In the genomic region with DNA sequence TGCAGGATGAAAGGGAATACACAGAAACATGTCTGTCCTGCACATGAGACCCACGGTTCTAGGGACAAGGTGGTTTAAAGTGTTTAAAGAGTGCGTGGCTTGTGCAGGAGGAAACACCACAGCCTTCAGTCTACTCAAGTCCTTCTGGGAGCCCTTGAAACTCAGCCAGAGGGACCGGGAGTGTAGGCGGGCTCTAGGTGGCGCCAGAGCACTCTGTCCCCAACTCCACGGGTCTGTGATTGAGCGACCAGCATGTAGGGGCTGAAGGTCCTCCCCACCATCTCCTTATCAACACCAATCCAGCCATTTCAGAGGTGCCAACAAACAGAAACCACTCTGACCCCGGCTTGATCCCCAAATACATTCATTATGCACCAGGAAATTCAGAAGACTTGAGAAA, we compare ENCODE assay signal across 10 cellular contexts.
DNase-seq lines count a peak whose midpoint lies in the region; ATAC-seq, FAIRE-seq and TF ChIP-seq lines count a peak whose summit lies in the region.
"Had no signal": no experiment of that assay in that cellular context is flagged by ENCODE, and none has a peak within 500 bp of the region (broad histone marks: within the 10 kb centered on the region; RNA-seq: fewer than 3 reads in every experiment).

No MANE protein-coding gene starts in this region.

- BruUV-seq in HepG2 (replicated peaks; lab: Mats Ljungman, UMichigan): no TSS peak

- peak; percentile 77 for FAIRE-seq in HepG2 (lab: Jason Lieb, UNC)

- no peaks in the 10 kb centered on the region for H3K9me3 ChIP-seq in HepG2 (ENCODE audit: low read length)
- H3K9me3 ChIP-seq: thoracic aorta had no signal

- WGBS in HepG2 (ENCODE audit: low lambda C conversion rate): 13% methylated on average over 2 of the region's 8 CpGs

- H3K4me1 ChIP-seq in HepG2 (ENCODE audit: insufficient read depth, low read length): 0 out of 2 replicates have a peak, but pooled peaks cover 21% of the 10 kb centered on the region

- TF ChIP-seq POLR2A in HepG2 (IDR thresholded peaks at IDR 0.05; ENCODE audit: insufficient read depth in 1 of 2, low read depth in 2 of 2, low read length in 2 of 2): no peak

- H3K27me3 ChIP-seq in HepG2 (ENCODE audit: control insufficient read depth in 1 of 2, insufficient read depth in 2 of 2, low read length in 2 of 2): no peaks in the 10 kb centered on the region

- peak; percentile 76 for TF ChIP-seq CTCF in WI38 (IDR thresholded peaks at IDR 0.05; ENCODE audit: low read depth, low read length)
- TF ChIP-seq CTCF in cardiac fibroblast (IDR thresholded peaks at IDR 0.05; ENCODE audit: low read depth, low read length): peak; percentile 78
- peak; percentile 78 for TF ChIP-seq CTCF in HepG2 (CRISPR knock-in tag; IDR thresholded peaks at IDR 0.05)

- H3K4me3 ChIP-seq in WI38 (ENCODE audit: low read depth, low read length) (no peak overlapping the region), cardiac fibroblast (replicated peaks in 1 of 2; ENCODE audit: low read depth in 2 of 2, low read length in 2 of 2) (no peak overlapping the region), HepG2 (replicated peaks in 1 of 3; ENCODE audit: insufficient read depth in 1 of 3, low read depth in 2 of 3, low read length in 3 of 3) (no peak overlapping the region)
- H3K4me3 ChIP-seq: SK-N-MC, thoracic aorta had no signal

- DNase-seq in DMS 273 (lab: John Stamatoyannopoulos, UW; ENCODE audit: unreplicated experiment) (peak; percentile 89), NCI-H1105 (lab: John Stamatoyannopoulos, UW) (peak; percentile 22), cardiac fibroblast (ENCODE audit: low read depth in 2 of 2) (peak; percentile 64 to 74), HepG2 (ENCODE audit: low spot score) (peak; percentile 30)
- DNase-seq in stimulated activated CD8-positive, alpha-beta memory T cell treated with anti-CD3 and anti-CD28 coated beads, Interleukin-12 subunit alpha, Interleukin-12 subunit beta, amount 100 ng/mL, for 1 hour (ENCODE audit: low read depth): peak; percentile 7

- no peak overlapping the region for H3K27ac ChIP-seq in HepG2 (ENCODE audit: extremely low read length, insufficient read depth, low read length)
- H3K27ac ChIP-seq: SK-N-MC, thoracic aorta had no signal

- ATAC-seq in GM21576 (IDR thresholded peaks at IDR 0.05; ENCODE audit: unreplicated experiment): peak; percentile 91
- peak; percentile 93 for ATAC-seq in HepG2
- no peak for ATAC-seq in HG03565 (IDR thresholded peaks at IDR 0.05; ENCODE audit: unreplicated experiment)

- H4K20me1 ChIP-seq in HepG2 (ENCODE audit: insufficient read depth, low read length): no peaks in the 10 kb centered on the region

- H3K36me3 ChIP-seq in HepG2 (replicated peaks in 1 of 2; ENCODE audit: control insufficient read depth in 1 of 2, insufficient read depth in 2 of 2, low read length in 2 of 2): no peaks in the 10 kb centered on the region
- H3K36me3 ChIP-seq: thoracic aorta had no signal

- POLR2A ChIA-PET in HepG2 (lab: Yijun Ruan, JAX): no interaction called here

- intact Hi-C loops in HepG2 (cut with micrococcal nuclease; ENCODE audit: unreplicated experiment): loop anchor here (1.0 kb wide), 2 partner anchors 110 to 234 kb away; no protein-coding TSS in a partner anchor

- peak; percentile 36; the same call in 1 of the 2 replicates for TF ChIP-seq RAD21 in HepG2 (CRISPR knock-in tag; IDR thresholded peaks at IDR 0.05)

- no peak overlapping the region for H3K4me2 ChIP-seq in HepG2 (ENCODE audit: low read depth, low read length)

- in situ Hi-C loops in HepG2 (cut with HindIII; ENCODE audit: extremely low pct_ligation_motif_present, low pct_unique_long_range_greater_than_20kb): loop anchor here (10.0 kb wide), 2 partner anchors 110 to 220 kb away; no protein-coding TSS in a partner anchor

- CTCF ChIA-PET in HepG2 (lab: Yijun Ruan, JAX; ENCODE audit: low intra/inter-chr PET ratio, low total read pairs): interaction anchor here (1.1 to 5.4 kb wide), 2 partner anchors 111 to 234 kb away, joined by 4 to 59 read pairs; no protein-coding TSS in a partner anchor

- no peaks in the 10 kb centered on the region for H3K79me2 ChIP-seq in HepG2 (ENCODE audit: insufficient read depth, low read length)

- no peak overlapping the region for H3K9ac ChIP-seq in HepG2 (ENCODE audit: insufficient read depth, low read depth, low read length)

- TF ChIP-seq EP300 in HepG2 (IDR thresholded peaks at IDR 0.05; ENCODE audit: low read depth in 2 of 2, low read length in 2 of 2): no peak
- TF ChIP-seq EP300 in HepG2 (CRISPR knock-in tag; IDR thresholded peaks at IDR 0.05; ENCODE audit: borderline replicate concordance): no peak

- H2AFZ ChIP-seq in HepG2 (ENCODE audit: low read length): no peak overlapping the region

TF ChIP-seq in HepG2, 621 proteins besides CTCF, POLR2A, EP300 and RAD21:
- peak; percentile 37 for TF ChIP-seq XRCC5 (optimal IDR thresholded peaks at IDR 0.05; ENCODE audit: low read length)
- no peak for TF ChIP-seq YEATS4 (CRISPR knock-in tag; IDR thresholded peaks at IDR 0.05; ENCODE audit: borderline replicate concordance)
- TF ChIP-seq MAFF (IDR thresholded peaks at IDR 0.05; ENCODE audit: low read depth, low read length): no peak
- no peak for TF ChIP-seq JARID2 (CRISPR knock-in tag; IDR thresholded peaks at IDR 0.05; ENCODE audit: insufficient replicate concordance)
- peak; percentile 61 for TF ChIP-seq STAG1 (CRISPR knock-in tag; IDR thresholded peaks at IDR 0.05)
- no peak for TF ChIP-seq ZNF572 (CRISPR knock-in tag; IDR thresholded peaks at IDR 0.05)
- peak; percentile 21; the same call in 1 of the 2 replicates for TF ChIP-seq SMC3 (IDR thresholded peaks at IDR 0.05; ENCODE audit: low read length)
- TF ChIP-seq TBX3 (IDR thresholded peaks at IDR 0.05; ENCODE audit: borderline replicate concordance): no peak

Comparison
In these comparisons a context has a peak if more than half of its experiments do, and no peak if none do; other contexts are left out.
1. DNase-seq: peak in every context shown above with its lines; median percentile 89 in DMS 273; 69 in cardiac fibroblast; 30 in HepG2; 22 in NCI-H1105; 7 in stimulated activated CD8-positive, alpha-beta memory T cell treated with anti-CD3 and anti-CD28 coated beads, Interleukin-12 subunit alpha, Interleukin-12 subunit beta, amount 100 ng/mL, for 1 hour.